ENCODE assay signal across 22 cellular contexts in genomic region chr14:67934851-67935250, GRCh38.
DNase-seq lines count a peak whose midpoint lies in the region; ATAC-seq and TF ChIP-seq lines count a peak whose summit lies in the region.
"Had no signal": no experiment of that assay in that cellular context is flagged by ENCODE, and none has a peak within 500 bp of the region (broad histone marks: within the 10 kb centered on the region; RNA-seq: fewer than 3 reads in every experiment).

No MANE protein-coding gene starts in this region.

- H3K9me3 Mint-ChIP-seq in CD4-positive, alpha-beta T cell: peaks cover 6% of the 10 kb centered on the region

- no peak overlapping the region for H3K27ac ChIP-seq in BLaER1
- H3K27ac ChIP-seq in HUES64 (ENCODE audit: low read depth, low read length): peak overlapping the region; percentile 92
- H3K27ac ChIP-seq in hepatocyte: peak overlapping the region; percentile 61
- H3K27ac ChIP-seq in psoas muscle: peak overlapping the region; percentile 34
- H3K27ac ChIP-seq in CD4-positive, alpha-beta T cell (ENCODE audit: low read depth, low read length): no peak overlapping the region
- H3K27ac ChIP-seq: brain microvascular endothelial cell, thyroid gland, WERI-Rb-1 had no signal

- H3K4me1 Mint-ChIP-seq in CD4-positive, alpha-beta T cell (ENCODE audit: low read depth): peaks cover 6% of the 10 kb centered on the region

- H3K4me2 ChIP-seq in BLaER1 (no peak overlapping the region), hepatocyte (no peak overlapping the region)
- H3K4me2 ChIP-seq: SK-N-SH had no signal

- peaks cover 27% of the 10 kb centered on the region for H3K4me1 ChIP-seq in BLaER1
- peaks cover 55% of the 10 kb centered on the region for H3K4me1 ChIP-seq in HUES64 (ENCODE audit: insufficient read depth, low read length)
- H3K4me1 ChIP-seq in hepatocyte (ENCODE audit: insufficient read depth): peaks cover 6% of the 10 kb centered on the region
- H3K4me1 ChIP-seq in psoas muscle: peaks cover 7% of the 10 kb centered on the region

- CTCF ChIA-PET in CD4-positive, alpha-beta T cell (lab: Charles Lee): interaction anchor here (1.1 to 1.7 kb wide), 3 partner anchors 314 to 885 kb away, joined by 4 to 6 read pairs (median 4); no protein-coding TSS in a partner anchor

- WGBS in HUES64: 75% methylated on average over 1 of the region's 1 CpG
- 67% methylated on average over 1 of the region's 1 CpG for WGBS in hepatocyte (ENCODE audit: low lambda C conversion rate, missing lambda C conversion rate)
- 91 to 96% (median 94%) methylated on average over 1 of the region's 1 CpG for WGBS in psoas muscle, 3 donors

- H3K36me3 ChIP-seq in BLaER1: no peaks in the 10 kb centered on the region
- no peaks in the 10 kb centered on the region for H3K36me3 ChIP-seq in HUES64 (ENCODE audit: insufficient read depth, low read length)
- no peaks in the 10 kb centered on the region for H3K36me3 ChIP-seq in hepatocyte (replicated peaks; ENCODE audit: insufficient read depth, low read depth)
- no peaks in the 10 kb centered on the region for H3K36me3 ChIP-seq in psoas muscle (ENCODE audit: insufficient read depth in 1 of 2, low read depth in 1 of 2)
- H3K36me3 ChIP-seq: brain microvascular endothelial cell, thyroid gland, WERI-Rb-1 had no signal

- no peaks in the 10 kb centered on the region for H3K9me2 ChIP-seq in hepatocyte (replicated peaks; ENCODE audit: insufficient read depth)
- H3K9me2 ChIP-seq: SK-N-SH had no signal

- in situ Hi-C loops in G401 (cut with HindIII; ENCODE audit: low sequenced_read_pairs): no loop called here

- no peak for TF ChIP-seq CTCF in hepatocyte (IDR thresholded peaks at IDR 0.05; ENCODE audit: poor library complexity)
- TF ChIP-seq CTCF in psoas muscle (IDR thresholded peaks at IDR 0.05): no peak
- TF ChIP-seq CTCF in CD4-positive, alpha-beta T cell (IDR thresholded peaks at IDR 0.05): no peak

- ATAC-seq in psoas muscle: no peak
- no peak for ATAC-seq in CD4-positive, alpha-beta T cell (ENCODE audit: poor library complexity)

- H3K27ac Mint-ChIP-seq in CD4-positive, alpha-beta T cell: no peak overlapping the region
- H3K27ac Mint-ChIP-seq: activated naive CD8-positive, alpha-beta T cell treated with anti-CD3 and anti-CD28 coated beads, Interleukin-2, amount 10 ng/mL, durations not matched to agents 7 days and 5 days; T-helper 2 cell treated with Interferon-gamma antibody and Interleukin-4, amounts not matched to agents 5 μg/mL and 100 μg/mL, for 36 hours had no signal

- intact Hi-C loops in psoas muscle (cut with DNase I): loop anchor here (2.0 to 5.0 kb wide), 2 partner anchors 882 to 887 kb away; no protein-coding TSS in a partner anchor
- intact Hi-C loops in CD4-positive, alpha-beta T cell (cut with DNase I, micrococcal nuclease): loop anchor here (2.0 to 5.0 kb wide), 3 partner anchors 312 to 910 kb away; no protein-coding TSS in a partner anchor

- no peak for DNase-seq in hepatocyte (ENCODE audit: low spot score)
- DNase-seq in psoas muscle: no peak
- no peak for DNase-seq in amygdala (lab: John Stamatoyannopoulos, UW)
- DNase-seq in stimulated activated CD4-positive, alpha-beta T cell treated with anti-CD3 and anti-CD28 coated beads, Interleukin-2, amount 100 ng/mL, for 48 hours: no peak
- DNase-seq in CD4-positive, alpha-beta T cell: no peak
- DNase-seq in G401 (ENCODE audit: low spot score): no peak
- DNase-seq: activated CD8-positive, alpha-beta memory T cell treated with anti-CD3 and anti-CD28 coated beads, Interleukin-2, amount 50 U/mL, for 4 hours; activated naive CD8-positive, alpha-beta T cell treated with anti-CD3 and anti-CD28 coated beads, Interleukin-2, amount 10 ng/mL, durations not matched to agents 7 days and 5 days; brain microvascular endothelial cell; mucosa of descending colon; NCI-H187; NCI-H2227 treated with DMSO at 0.1 percent for 48 hours; RPMI8226; SK-N-SH; stimulated activated CD4-positive, alpha-beta T cell treated with anti-CD3 and anti-CD28 coated beads, Interleukin-4, amount 100 ng/mL, for 1 hour; stimulated activated naive CD4-positive, alpha-beta T cell treated with Interleukin-2 at 50 U/mL for 16 hours; thyroid gland; WERI-Rb-1 had no signal

- H3K9me3 ChIP-seq in BLaER1 (peaks cover 17% of the 10 kb centered on the region), HUES64 (ENCODE audit: insufficient read depth, low read depth, low read length) (peaks cover 7% of the 10 kb centered on the region), hepatocyte (ENCODE audit: low read depth) (no peaks in the 10 kb centered on the region), psoas muscle (no peaks in the 10 kb centered on the region)
- H3K9me3 ChIP-seq in CD4-positive, alpha-beta T cell (ENCODE audit: control insufficient read depth, low read length): peaks cover 12% of the 10 kb centered on the region
- H3K9me3 ChIP-seq: SK-N-SH, thyroid gland had no signal

- H3K9ac ChIP-seq in BLaER1: 0 out of 2 replicates have a peak overlapping the region, but pooled peaks have one; percentile 5
- H3K9ac ChIP-seq in HUES64 (ENCODE audit: low read depth, low read length): peak overlapping the region; percentile 25; the same call in 1 of the 2 replicates
- H3K9ac ChIP-seq: SK-N-SH had no signal

- peaks cover 7% of the 10 kb centered on the region for H3K36me3 Mint-ChIP-seq in CD4-positive, alpha-beta T cell (ENCODE audit: low read depth)

- H3K4me3 ChIP-seq in BLaER1: no peak overlapping the region
- H3K4me3 ChIP-seq in HUES64 (ENCODE audit: low read length): no peak overlapping the region
- no peak overlapping the region for H3K4me3 ChIP-seq in hepatocyte
- no peak overlapping the region for H3K4me3 ChIP-seq in psoas muscle
- H3K4me3 ChIP-seq: coronary artery, mucosa of descending colon, thyroid gland had no signal

- H3K4me3 Mint-ChIP-seq in CD4-positive, alpha-beta T cell: no peak overlapping the region
- H3K4me3 Mint-ChIP-seq: activated naive CD8-positive, alpha-beta T cell treated with anti-CD3 and anti-CD28 coated beads, Interleukin-2, amount 10 ng/mL, durations not matched to agents 7 days and 5 days; T-helper 2 cell treated with Interferon-gamma antibody and Interleukin-4, amounts not matched to agents 5 μg/mL and 100 μg/mL, for 36 hours had no signal

- H2AFZ ChIP-seq in hepatocyte: no peak overlapping the region

- H3K79me2 ChIP-seq in hepatocyte: no peaks in the 10 kb centered on the region

- H3K27me3 ChIP-seq in BLaER1 (no peaks in the 10 kb centered on the region), HUES64 (ENCODE audit: insufficient read depth, low read length) (no peaks in the 10 kb centered on the region), hepatocyte (no peaks in the 10 kb centered on the region), psoas muscle (ENCODE audit: insufficient read depth in 3 of 3, low read length in 2 of 3) (no peaks in the 10 kb centered on the region)
- H3K27me3 ChIP-seq in CD4-positive, alpha-beta T cell (ENCODE audit: control insufficient read depth, insufficient read depth, low read length): no peaks in the 10 kb centered on the region
- H3K27me3 ChIP-seq: brain microvascular endothelial cell, thyroid gland had no signal

- no peaks in the 10 kb centered on the region for H3K27me3 Mint-ChIP-seq in CD4-positive, alpha-beta T cell
- H3K27me3 Mint-ChIP-seq: activated naive CD8-positive, alpha-beta T cell treated with anti-CD3 and anti-CD28 coated beads, Interleukin-2, amount 10 ng/mL, durations not matched to agents 7 days and 5 days had no signal

- H4K20me1 ChIP-seq in BLaER1 (no peaks in the 10 kb centered on the region), hepatocyte (ENCODE audit: insufficient read depth, poor library complexity, severe bottlenecking) (no peaks in the 10 kb centered on the region)

- POLR2A ChIA-PET in CD4-positive, alpha-beta T cell (lab: Charles Lee): interaction anchor here (1.0 to 1.4 kb wide), 2 partner anchors 880 to 885 kb away, joined by 3 to 4 read pairs; no protein-coding TSS in a partner anchor

Comparison
In these comparisons a context has a peak if more than half of its experiments do, and no peak if none do; other contexts are left out.
1. H3K27ac ChIP-seq: peak in HUES64 (single experiment), hepatocyte (single experiment) and psoas muscle (single experiment); none in BLaER1 (single experiment) and CD4-positive, alpha-beta T cell (single experiment).